ENCODE assay signal across 8 cellular contexts in genomic region chr7:90597527-90597871, GRCh38. TPM values are rescaled to one million over a fixed set of nuclear protein-coding genes. Genes with fewer than 3 reads are reported as not detected.
DNase-seq lines count a peak whose midpoint lies in the region; ATAC-seq and TF ChIP-seq lines count a peak whose summit lies in the region.

No MANE protein-coding gene starts in this region.

- H3K9me3 ChIP-seq in lung (ENCODE audit: control insufficient read depth in 2 of 2, insufficient read depth in 1 of 2, low read length in 1 of 2) (no peaks in the 10 kb centered on the region), upper lobe of left lung (no peaks in the 10 kb centered on the region)

- H3K27ac Mint-ChIP-seq in activated naive CD4-positive, alpha-beta T cell treated with anti-CD3 and anti-CD28 coated beads, Interleukin-2, amount 50 U/mL, for 24 hours, result no peak overlapping the region

- in situ Hi-C loops in brain microvascular endothelial cell (cut with HindIII; ENCODE audit: low pct_ligation_motif_present, low sequenced_read_pairs), result no loop called here

- TF ChIP-seq EP300 in upper lobe of left lung (IDR thresholded peaks at IDR 0.05), result no peak

- H3K9me3 Mint-ChIP-seq in activated naive CD4-positive, alpha-beta T cell treated with anti-CD3 and anti-CD28 coated beads, Interleukin-2, amount 50 U/mL, for 24 hours, result no peaks in the 10 kb centered on the region

- TF ChIP-seq POLR2A in upper lobe of left lung (IDR thresholded peaks at IDR 0.05), result no peak

- peak overlapping the region; percentile 56 for H3K27ac ChIP-seq in brain microvascular endothelial cell
- no peak overlapping the region for H3K27ac ChIP-seq in lung (ENCODE audit: low read depth in 1 of 2, low read length in 1 of 2)
- H3K27ac ChIP-seq in upper lobe of left lung, result peak overlapping the region in 1 of 4 donors; percentile 92

- H3K4me3 ChIP-seq in brain microvascular endothelial cell (ENCODE audit: low read depth, low read length), result peak overlapping the region; percentile 64
- peak overlapping the region; percentile 91 for H3K4me3 ChIP-seq in lung
- peak overlapping the region in 3 of 4 donors; percentile 83 to 88 (median 84) for H3K4me3 ChIP-seq in upper lobe of left lung

- H3K27me3 Mint-ChIP-seq in activated naive CD4-positive, alpha-beta T cell treated with anti-CD3 and anti-CD28 coated beads, Interleukin-2, amount 50 U/mL, for 24 hours, result peaks cover 46% of the 10 kb centered on the region

- ATAC-seq in lung (ENCODE audit: insufficient read depth, low FRiP score) (no peak), upper lobe of left lung (ENCODE audit: low FRiP score in 2 of 2) (no peak), HG03521 (IDR thresholded peaks at IDR 0.05; ENCODE audit: unreplicated experiment) (no peak)

- H3K4me3 Mint-ChIP-seq in activated naive CD4-positive, alpha-beta T cell treated with anti-CD3 and anti-CD28 coated beads, Interleukin-2, amount 50 U/mL, for 24 hours, result peak overlapping the region; percentile 56

- no peak for TF ChIP-seq CTCF in brain microvascular endothelial cell (IDR thresholded peaks at IDR 0.05; ENCODE audit: low read depth, low read length, missing control alignments)
- no peak for TF ChIP-seq CTCF in lung (IDR thresholded peaks at IDR 0.05; ENCODE audit: control extremely low read depth, extremely low read depth)
- TF ChIP-seq CTCF in upper lobe of left lung (IDR thresholded peaks at IDR 0.05), result no peak

- no peaks in the 10 kb centered on the region for H3K27me3 ChIP-seq in brain microvascular endothelial cell (replicated peaks)
- no peaks in the 10 kb centered on the region for H3K27me3 ChIP-seq in lung (ENCODE audit: control insufficient read depth, insufficient read depth)
- H3K27me3 ChIP-seq in upper lobe of left lung, result no peaks in the 10 kb centered on the region

- 20 to 36% methylated on average over 4 of the region's 4 CpGs for WGBS in lung, 2 donors
- 27 to 33% methylated on average over 4 of the region's 4 CpGs for WGBS in upper lobe of left lung, 2 donors

- no peak for DNase-seq in activated naive CD4-positive, alpha-beta T cell (lab: John Stamatoyannopoulos, UW)
- DNase-seq in brain microvascular endothelial cell (no peak), lung (ENCODE audit: low spot score) (no peak), upper lobe of left lung (no peak), NCI-H69 (lab: John Stamatoyannopoulos, UW) (no peak)
- DNase-seq in activated CD8-positive, alpha-beta memory T cell treated with anti-CD3 and anti-CD28 coated beads, Interleukin-2, amount 50 U/mL, for 4 hours, result no peak

- H3K4me1 ChIP-seq in lung (ENCODE audit: control insufficient read depth in 2 of 2, insufficient read depth in 2 of 2, low read length in 2 of 2) (peaks cover 0 to 12% of the 10 kb centered on the region in 2 donors), upper lobe of left lung (peaks cover 12 to 32% (median 18%) of the 10 kb centered on the region in 4 donors)

- H3K36me3 Mint-ChIP-seq in activated naive CD4-positive, alpha-beta T cell treated with anti-CD3 and anti-CD28 coated beads, Interleukin-2, amount 50 U/mL, for 24 hours, result no peaks in the 10 kb centered on the region

- peaks cover 7% of the 10 kb centered on the region for H3K4me1 Mint-ChIP-seq in activated naive CD4-positive, alpha-beta T cell treated with anti-CD3 and anti-CD28 coated beads, Interleukin-2, amount 50 U/mL, for 24 hours

- no peaks in the 10 kb centered on the region for H3K36me3 ChIP-seq in brain microvascular endothelial cell (replicated peaks)
- no peaks in the 10 kb centered on the region for H3K36me3 ChIP-seq in lung (ENCODE audit: control insufficient read depth in 2 of 2, insufficient read depth in 2 of 2, low read length in 2 of 2)
- no peaks in the 10 kb centered on the region for H3K36me3 ChIP-seq in upper lobe of left lung

RNA-seq across cellular contexts. Expression of gene CDK14, which starts 1.4 kb away (rescaled TPM):
- total RNA-seq in lung (100 to 1,000 TPM in 1 of 2 donors, 10 to 100 TPM in 1; 32.0 to 117 TPM), upper lobe of left lung (10 to 100 TPM; 21.7 to 53.4 (median 37.1) TPM)
- polyA plus RNA-seq in lung, result 1 to 10 TPM; 4.3 to 5.9 TPM
